24 cellular contexts compared by ENCODE assay signal in the genomic region with DNA sequence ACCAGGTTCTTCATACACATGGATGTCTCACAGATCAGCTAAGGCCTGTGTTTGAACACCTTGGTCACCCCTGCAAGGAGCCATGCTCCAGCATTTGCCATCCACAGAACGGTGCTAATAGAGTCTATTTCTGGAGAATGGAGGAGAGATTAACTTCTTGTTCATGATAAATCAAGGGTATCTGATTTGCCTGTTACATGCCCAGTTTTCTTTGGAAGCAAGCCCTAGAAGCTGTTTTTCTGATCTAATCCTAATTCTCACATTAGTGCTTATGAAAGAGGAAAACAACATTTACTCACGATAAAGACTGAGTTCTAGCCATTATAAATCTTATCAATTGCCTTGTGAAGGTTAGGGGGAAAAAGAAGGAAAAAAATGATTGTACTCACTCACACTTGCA.
"Had no signal": no experiment of that assay in that cellular context is flagged by ENCODE, and none has a peak within 500 bp of the region (broad histone marks: within the 10 kb centered on the region; RNA-seq: fewer than 3 reads in every experiment).

No MANE protein-coding gene starts in this region.

- H3K4me1 ChIP-seq: right lobe of liver, vagina had no signal

- H3K4me3 ChIP-seq: lung, right lobe of liver, skin epidermis, upper lobe of left lung, vagina had no signal

- H3K27me3 ChIP-seq: brain microvascular endothelial cell, right lobe of liver, upper lobe of left lung, vagina had no signal

- H3K36me3 ChIP-seq: brain microvascular endothelial cell, right lobe of liver, upper lobe of left lung, vagina had no signal

- H3K27ac ChIP-seq: brain microvascular endothelial cell, right lobe of liver, skin epidermis, upper lobe of left lung, vagina had no signal

- H3K9me3 ChIP-seq: right lobe of liver, upper lobe of left lung, vagina had no signal

- ATAC-seq: activated CD8-positive, alpha-beta T cell treated with anti-CD3 and anti-CD28 coated beads for 36 hours; activated T-cell treated with anti-CD3 and anti-CD28 coated beads, Interleukin-2, amount 50 U/mL, for 72 hours; esophagus mucosa; left lobe of liver; natural killer cell treated with Interleukin-12 subunit alpha and Interleukin-12 subunit beta and Interleukin-15 and Interleukin-18, amount 100 ng/mL, for 72 hours; right lobe of liver; stimulated activated effector memory CD8-positive, alpha-beta T cell treated with anti-CD3 and anti-CD28 coated beads, Interleukin-12 subunit alpha, Interleukin-12 subunit beta, amount 100 ng/mL, for 72 hours had no signal

- FAIRE-seq: TTC549 had no signal

- DNase-seq: activated CD4-positive, alpha-beta T cell treated with anti-CD3 and anti-CD28 coated beads, Interleukin-2, amount 50 U/mL, for 1 hour; activated CD4-positive, CD25-positive, alpha-beta regulatory T cell treated with anti-CD3 and anti-CD28 coated beads, Interleukin-2, amount 50 U/mL, for 72 hours; activated CD8-positive, alpha-beta T cell treated with anti-CD3 and anti-CD28 coated beads for 36 hours; activated naive CD4-positive, alpha-beta T cell treated with Interleukin-2 at 50 U/mL for 16 hours; activated T-cell treated with anti-CD3 and anti-CD28 coated beads, Interleukin-2, amount 50 U/mL, for 72 hours; anterior cingulate cortex; brain microvascular endothelial cell; foreskin fibroblast; kidney glomerular epithelial cell; mesendoderm; right lobe of liver; stimulated activated CD4-positive, alpha-beta T cell treated with anti-CD3 and anti-CD28 coated beads, Interleukin-12 subunit alpha, Interleukin-12 subunit beta, amount 100 ng/mL, for 4 hours; stimulated activated CD4-positive, alpha-beta T cell treated with anti-CD3 and anti-CD28 coated beads, Interleukin-4, amount 100 ng/mL, for 24 hours; SW 1271; T-helper 9 cell; upper lobe of left lung had no signal
